In genomic region chr10:24449334-24449740, GRCh38 we compare ENCODE assay signal across 9 cellular contexts.
DNase-seq lines count a peak whose midpoint lies in the region; ATAC-seq and TF ChIP-seq lines count a peak whose summit lies in the region.
"Had no signal": no experiment of that assay in that cellular context is flagged by ENCODE, and none has a peak within 500 bp of the region (broad histone marks: within the 10 kb centered on the region; RNA-seq: fewer than 3 reads in every experiment).

No MANE protein-coding gene starts in this region.

- TF ChIP-seq CTCF in left ventricle myocardium inferior (IDR thresholded peaks at IDR 0.05; ENCODE audit: borderline replicate concordance) = no peak

- H3K27ac ChIP-seq in left ventricle myocardium inferior (replicated peaks) = peak overlapping the region; percentile 77

- H3K4me1 ChIP-seq in left ventricle myocardium inferior = peaks cover 64% of the 10 kb centered on the region

- DNase-seq in EH (ENCODE audit: low read depth) (peak; percentile 69), LHCN-M2 (ENCODE audit: low read depth) (peak; percentile 56), left ventricle myocardium inferior (no peak), DMS153 (lab: John Stamatoyannopoulos, UW) (no peak), NCI-H510A (lab: John Stamatoyannopoulos, UW) (no peak), Ammon's horn (ENCODE audit: low spot score) (no peak)
- DNase-seq in stimulated activated CD4-positive, alpha-beta T cell treated with anti-CD3 and anti-CD28 coated beads, Interleukin-2, amount 100 ng/mL, for 24 hours = no peak
- DNase-seq: activated naive CD8-positive, alpha-beta T cell treated with anti-CD3 and anti-CD28 coated beads, Interleukin-2, amount 10 ng/mL, durations not matched to agents 7 days and 5 days had no signal

- intact Hi-C loops in left ventricle myocardium inferior (cut with micrococcal nuclease) = no loop called here

- no peaks in the 10 kb centered on the region for H3K27me3 ChIP-seq in left ventricle myocardium inferior (ENCODE audit: low read depth)

- peak overlapping the region; percentile 58 for H3K4me3 ChIP-seq in left ventricle myocardium inferior

- ATAC-seq in GM21390 (IDR thresholded peaks at IDR 0.05; ENCODE audit: unreplicated experiment) = peak; percentile 90

- no peaks in the 10 kb centered on the region for H3K36me3 ChIP-seq in left ventricle myocardium inferior

- no peaks in the 10 kb centered on the region for H3K9me3 ChIP-seq in left ventricle myocardium inferior (replicated peaks)

Comparison
In these comparisons a context has a peak if more than half of its experiments do, and no peak if none do; other contexts are left out.
1. DNase-seq: peak in EH (single experiment) and LHCN-M2 (single experiment); none in left ventricle myocardium inferior (single experiment), DMS153 (single experiment), NCI-H510A (single experiment), Ammon's horn (single experiment) and stimulated activated CD4-positive, alpha-beta T cell treated with anti-CD3 and anti-CD28 coated beads, Interleukin-2, amount 100 ng/mL, for 24 hours (0 of 2).